Comparison of ENCODE assay signal across 17 cellular contexts in the genomic region with DNA sequence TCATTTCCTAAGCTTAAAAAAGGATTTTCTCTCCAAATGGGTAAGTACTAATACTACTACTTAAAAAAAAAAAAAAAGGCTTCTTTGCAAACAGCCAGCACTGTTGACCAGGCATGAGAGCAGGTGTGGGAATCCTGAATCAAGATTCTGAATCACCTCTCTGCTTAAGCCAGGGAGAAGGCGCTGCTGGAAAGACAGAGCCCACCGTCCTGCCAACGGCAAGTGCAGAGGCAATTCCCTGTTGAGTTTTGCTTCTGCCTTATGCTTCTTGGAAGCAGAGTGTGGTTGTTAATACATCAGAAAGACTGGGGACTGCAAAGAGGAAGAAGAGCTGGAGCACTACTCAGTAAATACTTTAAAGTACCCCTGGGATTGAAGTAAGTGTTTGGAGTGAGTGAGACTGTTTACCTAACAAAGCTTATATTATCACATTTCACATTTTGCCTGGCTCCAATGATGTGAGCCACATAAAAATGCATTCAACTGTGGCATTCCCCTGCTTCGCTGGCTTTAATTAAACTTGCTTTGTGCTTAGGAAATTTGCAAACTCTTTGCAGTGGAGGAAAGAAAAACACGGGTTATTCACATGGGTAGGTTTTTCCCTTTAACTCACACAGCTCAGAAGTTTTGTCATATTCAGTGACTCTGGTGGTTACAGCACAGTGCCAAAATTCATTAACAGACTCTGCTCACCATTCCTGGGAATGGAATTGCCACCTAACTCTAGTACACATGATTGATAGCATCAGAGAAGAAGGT.
DNase-seq lines count a peak whose midpoint lies in the region; ATAC-seq lines count a peak whose summit lies in the region.
"Had no signal": no experiment of that assay in that cellular context is flagged by ENCODE, and none has a peak within 500 bp of the region (broad histone marks: within the 10 kb centered on the region; RNA-seq: fewer than 3 reads in every experiment).

No MANE protein-coding gene starts in this region.

- DNase-seq in ACHN: peak; percentile 31
- DNase-seq in NCI-H187 treated with DMSO at 0.1 percent for 48 hours (lab: John Stamatoyannopoulos, UW): peak; percentile 83
- peak; percentile 71 for DNase-seq in astrocyte of the hippocampus (ENCODE audit: low read depth, low spot score)
- DNase-seq in left kidney (ENCODE audit: low read depth, low spot score): peak; percentile 89
- no peak for DNase-seq in NCI-H2196 (lab: John Stamatoyannopoulos, UW; ENCODE audit: unreplicated experiment)
- DNase-seq in DMS 273 (lab: John Stamatoyannopoulos, UW; ENCODE audit: unreplicated experiment): no peak
- DNase-seq: C1 segment of cervical spinal cord; EL; H9; NCI-H2029; NCI-H526 treated with DMSO at 0.1 percent for 48 hours; NK-92 treated with Interleukin-12 subunit alpha and Interleukin-12 subunit beta, amount 100 ng/mL, for 24 hours; OCI-M1; RPMI8226; SW 1271 had no signal

- ATAC-seq in GM19395 (IDR thresholded peaks at IDR 0.05; ENCODE audit: unreplicated experiment): no peak
- ATAC-seq in HG03097 (IDR thresholded peaks at IDR 0.05; ENCODE audit: low FRiP score, unreplicated experiment): no peak

- in situ Hi-C loops in ACHN (cut with HindIII; ENCODE audit: low pct_ligation_motif_present, low pct_unique_long_range_greater_than_20kb, low sequenced_read_pairs): no loop called here

Comparison
In these comparisons a context has a peak if more than half of its experiments do, and no peak if none do; other contexts are left out.
1. DNase-seq: peak in ACHN (single experiment), NCI-H187 treated with DMSO at 0.1 percent for 48 hours (single experiment), astrocyte of the hippocampus (single experiment) and left kidney (single experiment); none in NCI-H2196 (single experiment) and DMS 273 (single experiment).